In the genomic region with DNA sequence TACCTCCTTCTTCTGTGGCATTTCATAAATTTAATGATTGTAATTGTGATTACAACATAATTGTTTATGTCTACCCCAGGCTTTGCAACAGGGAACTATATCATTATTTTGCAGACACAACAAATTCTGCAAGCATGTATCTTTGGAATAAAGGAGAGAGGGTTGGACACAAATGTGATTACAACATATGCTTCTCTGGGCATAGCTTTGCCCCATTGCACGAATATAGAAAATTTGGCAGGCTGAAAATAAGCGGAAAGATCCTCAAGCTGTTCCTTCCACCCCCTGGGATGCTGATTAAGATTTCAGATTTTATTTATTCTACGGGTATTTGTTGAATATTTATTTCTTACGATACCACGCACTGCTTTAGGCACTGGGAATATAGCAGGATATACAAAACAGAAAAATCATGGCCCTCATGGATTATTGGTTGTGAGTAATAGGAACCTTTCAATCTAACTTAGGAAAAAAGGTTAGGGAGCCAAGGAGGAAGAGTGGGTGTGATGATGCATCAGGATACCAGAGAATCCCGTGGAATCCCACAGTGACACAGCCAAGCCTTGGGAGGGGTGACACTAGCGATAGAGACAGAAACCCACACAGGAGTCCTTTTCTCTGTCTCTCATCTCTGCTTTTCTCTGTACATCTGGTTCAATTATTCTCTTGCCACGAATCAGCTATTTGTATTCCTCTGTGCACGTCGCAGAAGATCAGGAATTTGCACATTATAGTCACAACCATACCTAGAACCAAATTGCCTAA, we compare ENCODE assay signal across 22 cellular contexts.
"Had no signal": no experiment of that assay in that cellular context is flagged by ENCODE, and none has a peak within 500 bp of the region (broad histone marks: within the 10 kb centered on the region; RNA-seq: fewer than 3 reads in every experiment).

No MANE protein-coding gene starts in this region.

- H3K36me3 ChIP-seq: SJSA1 had no signal

- H3K4me1 ChIP-seq: SJSA1 had no signal

- H3K4me3 Mint-ChIP-seq: IgD-negative memory B cell had no signal

- H3K9me3 Mint-ChIP-seq: IgD-negative memory B cell had no signal

- DNase-seq: Kasumi-1, MM.1S, NCI-H1092 treated with DMSO at 0.1 percent for 48 hours, NCI-H1436, NCI-H187, NCI-H2029, NCI-H2081 treated with DMSO at 0.1 percent for 48 hours, NCI-H226, NCI-H446, NCI-H510A, NCI-H524 treated with DMSO at 0.1 percent for 48 hours, NCI-H69, NCI-H774, Right ventricle myocardium superior, RPMI8226, SIG-M5 had no signal

- ATAC-seq: HepG2, K562 had no signal

- H3K27ac Mint-ChIP-seq: IgD-negative memory B cell had no signal

- H3K27me3 ChIP-seq: SJSA1 had no signal

- H3K4me3 ChIP-seq: K562, SJSA1, SK-N-MC had no signal

- H3K27ac ChIP-seq: KMS-11, SJSA1, SK-N-MC had no signal
